Comparison of ENCODE assay signal across 34 cellular contexts in genomic region chr20:57587989-57588377, GRCh38. TPM values are rescaled to one million over a fixed set of nuclear protein-coding genes. Genes with fewer than 3 reads are reported as not detected.
"Had no signal": no experiment of that assay in that cellular context is flagged by ENCODE, and none has a peak within 500 bp of the region (broad histone marks: within the 10 kb centered on the region; RNA-seq: fewer than 3 reads in every experiment).

No MANE protein-coding gene starts in this region.

- DNase-seq: heart right ventricle; left colon; left lung; mesendoderm; naive B cell; natural killer cell; nephron progenitor cell; occipital lobe; ovary; sigmoid colon; small intestine; stimulated activated CD4-positive, alpha-beta T cell treated with anti-CD3 and anti-CD28 coated beads, Interleukin-1b, Interleukin-23, amount 100 ng/mL, for 48 hours; stimulated activated CD4-positive, alpha-beta T cell treated with anti-CD3 and anti-CD28 coated beads, Interleukin-2, amount 100 ng/mL, for 48 hours; stimulated activated CD4-positive, alpha-beta T cell treated with anti-CD3 and anti-CD28 coated beads, Interleukin-4, amount 100 ng/mL, for 4 hours; stimulated activated CD8-positive, alpha-beta memory T cell treated with anti-CD3 and anti-CD28 coated beads, Interleukin-4, amount 100 ng/mL, for 48 hours; stimulated activated naive CD4-positive, alpha-beta T cell treated with Interleukin-2 at 50 U/mL for 16 hours; stimulated activated naive CD8-positive, alpha-beta T cell treated with anti-CD3 and anti-CD28 coated beads, Interleukin-15, amount 100 ng/mL, for 72 hours; testis; thyroid gland; trophoblast cell; upper lobe of right lung had no signal

- H3K27ac ChIP-seq: heart right ventricle, hepatocyte, left lung, neural progenitor cell, neutrophil, ovary, right atrium auricular region, sigmoid colon, testis, thyroid gland, upper lobe of right lung had no signal

- H3K4me1 ChIP-seq: right atrium auricular region, testis had no signal

- H3K9ac ChIP-seq: neural progenitor cell had no signal

- FAIRE-seq: keratinocyte, small intestine, urothelium cell line had no signal

- H3K79me2 ChIP-seq: hepatocyte had no signal

- H3K4me2 ChIP-seq: hepatocyte, neural progenitor cell had no signal

- H3K27me3 ChIP-seq: hepatocyte, neural progenitor cell, ovary, right atrium auricular region, sigmoid colon, testis, thyroid gland had no signal

- H2AFZ ChIP-seq: hepatocyte, neural progenitor cell had no signal

- ATAC-seq: heart right ventricle; left colon; left lung; natural killer cell; stimulated activated memory B cell treated with anti-CD40 and anti-IgM and Interleukin-4, amounts not matched to agents 10 μg/mL and 1 μg/mL and 100 μg/mL, for 72 hours; stimulated activated naive CD8-positive, alpha-beta T cell treated with anti-CD3 and anti-CD28 coated beads, Interleukin-15, amount 100 ng/mL, for 72 hours; upper lobe of right lung had no signal

- H3K4me3 ChIP-seq: heart right ventricle, hepatocyte, left lung, lung, neural progenitor cell, ovary, right atrium auricular region, sigmoid colon, testis, thyroid gland, upper lobe of right lung had no signal

- H3K9me3 ChIP-seq: left lung, neutrophil, ovary, sigmoid colon, testis, thyroid gland, upper lobe of right lung had no signal

- H3K36me3 ChIP-seq: heart right ventricle, left lung, neural progenitor cell, neutrophil, ovary, right atrium auricular region, sigmoid colon, thyroid gland, upper lobe of right lung had no signal

RNA-seq across cellular contexts. Expression of gene PCK1, which starts 27.1 kb away (rescaled TPM):
- total RNA-seq: left lung, mesothelial cell of epicardium, mononuclear cell, natural killer cell, progenitor cell of endocrine pancreas, pulmonary artery endothelial cell had no signal
- polyA plus RNA-seq: keratinocyte had no signal

RNA-seq across cellular contexts. Expression of gene ZBP1, which starts 32.2 kb away (rescaled TPM):
- total RNA-seq: hepatocyte, mesothelial cell of epicardium, occipital lobe, progenitor cell of endocrine pancreas, pulmonary artery endothelial cell, renal cortical epithelial cell, right atrium auricular region had no signal
- polyA plus RNA-seq: hepatocyte had no signal
